In the genomic region with DNA sequence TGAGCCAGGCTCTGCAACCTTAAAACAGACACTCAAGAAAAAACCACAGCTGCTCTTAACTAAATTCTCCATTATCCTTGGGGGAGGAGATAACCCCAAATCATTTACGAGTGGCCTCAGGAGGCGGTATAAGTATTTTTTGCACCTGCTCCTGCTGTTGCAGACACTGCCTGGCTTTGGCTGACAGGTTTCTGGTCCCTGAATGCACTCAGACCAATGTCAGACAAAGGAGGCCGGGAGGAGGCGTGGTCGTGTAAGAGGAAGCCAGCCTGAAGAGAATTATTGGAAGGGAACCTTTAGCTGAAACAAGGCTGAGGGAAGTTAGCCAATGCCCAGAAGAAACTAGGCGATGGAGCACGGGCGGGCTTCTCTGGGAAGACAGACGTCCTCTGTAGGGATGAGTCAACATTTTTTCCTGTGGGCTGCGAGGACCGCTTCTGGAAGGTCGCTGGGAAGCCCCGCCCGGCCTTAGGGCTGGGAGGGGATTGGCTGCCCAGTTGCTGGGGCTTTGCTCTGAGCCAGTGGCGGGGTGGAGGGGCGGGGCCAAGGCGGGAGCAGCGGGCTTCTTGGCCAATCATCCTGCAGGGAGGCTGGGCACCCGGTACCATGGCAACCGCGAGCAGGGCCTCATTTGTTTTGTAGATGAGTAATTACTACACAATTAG, we compare ENCODE assay signal across 9 cellular contexts.
A peak's percentile ranks its signal among the peaks of the same experiment; 100 is the strongest.
DNase-seq lines count a peak whose midpoint lies in the region; ATAC-seq and TF ChIP-seq lines count a peak whose summit lies in the region.
"Had no signal": no experiment of that assay in that cellular context is flagged by ENCODE, and none has a peak within 500 bp of the region (broad histone marks: within the 10 kb centered on the region; RNA-seq: fewer than 3 reads in every experiment).

No MANE protein-coding gene starts in this region.

- H2AFZ ChIP-seq in neuronal stem cell (ENCODE audit: low read length): peak overlapping the region; percentile 78

- no peak overlapping the region for H3K9ac ChIP-seq in neuronal stem cell (ENCODE audit: low read depth, low read length, poor library complexity)

- peak overlapping the region; percentile 44 for H3K18ac ChIP-seq in neuronal stem cell (ENCODE audit: low read length)

- peak; percentile 95 for DNase-seq in DMS153 treated with DMSO at 0.1 percent for 48 hours (lab: John Stamatoyannopoulos, UW; ENCODE audit: unreplicated experiment)
- peak; percentile 26 for DNase-seq in HuH-7 (ENCODE audit: low spot score)
- peak; percentile 80 for DNase-seq in OCI-M1 (lab: John Stamatoyannopoulos, UW)
- DNase-seq in Right ventricle myocardium superior: peak; percentile 97
- peak; percentile 92 for DNase-seq in neuronal stem cell (ENCODE audit: low spot score)
- peak; percentile 96 to 97 for DNase-seq in uterus

- peak; percentile 98 for ATAC-seq in Right ventricle myocardium superior (ENCODE audit: poor library complexity)
- ATAC-seq in HG03159 (IDR thresholded peaks at IDR 0.05; ENCODE audit: unreplicated experiment): no peak

- intact Hi-C loops in Right ventricle myocardium superior (cut with DNase I) (no loop called here), uterus (cut with DNase I; ENCODE audit: low total_unique reads) (no loop called here)

- H3K79me1 ChIP-seq in neuronal stem cell (ENCODE audit: low read depth, low read length): no peaks in the 10 kb centered on the region

- H3K4me3 ChIP-seq in neuronal stem cell (ENCODE audit: low read length in 2 of 2): peak overlapping the region; percentile 46 to 73
- H3K4me3 ChIP-seq in uterus: peak overlapping the region in 1 of 2 donors; percentile 16
- H3K4me3 ChIP-seq: SK-N-MC had no signal

- H3K27ac ChIP-seq in angular gyrus (ENCODE audit: low read depth, low read length): peak overlapping the region; percentile 93
- H3K27ac ChIP-seq in neuronal stem cell (replicated peaks; ENCODE audit: low read length): peak overlapping the region; percentile 91
- peak overlapping the region; percentile 67 to 77 for H3K27ac ChIP-seq in uterus
- H3K27ac ChIP-seq: SK-N-MC had no signal

- H3K14ac ChIP-seq in neuronal stem cell (ENCODE audit: low read length): no peak overlapping the region

- H3K4me1 ChIP-seq in neuronal stem cell (ENCODE audit: control insufficient read depth in 2 of 2, insufficient read depth in 1 of 2, low read depth in 1 of 2, low read length in 2 of 2) (peaks cover 34 to 36% of the 10 kb centered on the region in 2 donors), uterus (peaks cover 0 to 3% of the 10 kb centered on the region in 2 donors)

- peak; percentile 26 to 55 for TF ChIP-seq POLR2A in uterus (IDR thresholded peaks at IDR 0.05)

- H3K9me3 ChIP-seq in neuronal stem cell (replicated peaks in 1 of 2; ENCODE audit: control insufficient read depth in 2 of 2, insufficient read depth in 1 of 2, low read depth in 1 of 2, low read length in 2 of 2): peaks cover 0 to 2% of the 10 kb centered on the region in 2 donors
- no peaks in the 10 kb centered on the region for H3K9me3 ChIP-seq in uterus

- H4K91ac ChIP-seq in neuronal stem cell (ENCODE audit: low read depth, low read length, poor library complexity): no peak overlapping the region

- no peak overlapping the region for H2AK5ac ChIP-seq in neuronal stem cell (ENCODE audit: low read depth, low read length)

- H2BK120ac ChIP-seq in neuronal stem cell (ENCODE audit: low read depth, low read length): no peak overlapping the region

- no peak overlapping the region for H3K4ac ChIP-seq in neuronal stem cell (ENCODE audit: low read length)

- H3K4me2 ChIP-seq in neuronal stem cell (ENCODE audit: insufficient read depth, low read length, poor library complexity, severe bottlenecking): peak overlapping the region; percentile 85

- H2BK5ac ChIP-seq in neuronal stem cell (ENCODE audit: low read length): no peak overlapping the region

- H2BK15ac ChIP-seq in neuronal stem cell (ENCODE audit: low read length): no peak overlapping the region

- WGBS in neuronal stem cell (ENCODE audit: extremely low coverage in 2 of 2, insufficient read length in 2 of 2, insufficient replicate concordance in 1 of 2), 2 donors: no CpG with 5 or more reads among the region's 21 CpGs

- no peak overlapping the region for H4K8ac ChIP-seq in neuronal stem cell (ENCODE audit: low read depth, low read length)

- H3K27me3 ChIP-seq in neuronal stem cell (ENCODE audit: control insufficient read depth in 3 of 3, insufficient read depth in 3 of 3, low read depth in 1 of 3, low read length in 3 of 3) (no peaks in the 10 kb centered on the region), uterus (no peaks in the 10 kb centered on the region)

- peak in 1 of 4 experiments; percentile 3 for TF ChIP-seq CTCF in uterus (IDR thresholded peaks at IDR 0.05)

- H3K36me3 ChIP-seq in neuronal stem cell (replicated peaks in 1 of 2; ENCODE audit: control insufficient read depth in 2 of 2, insufficient read depth in 2 of 2, low read length in 2 of 2): peaks cover 3 to 39% of the 10 kb centered on the region in 2 donors
- no peaks in the 10 kb centered on the region for H3K36me3 ChIP-seq in uterus

- H3K23ac ChIP-seq in neuronal stem cell (ENCODE audit: low read depth, low read length, poor library complexity): no peak overlapping the region

- H2BK12ac ChIP-seq in neuronal stem cell (ENCODE audit: low read length): no peak overlapping the region

Comparison
In these comparisons a context has a peak if more than half of its experiments do, and no peak if none do; other contexts are left out.
1. DNase-seq: peak in every context shown above with its lines; median percentile 97 in Right ventricle myocardium superior; 96 in uterus; 95 in DMS153 treated with DMSO at 0.1 percent for 48 hours; 92 in neuronal stem cell; 80 in OCI-M1; 26 in HuH-7.